11 cellular contexts compared by ENCODE assay signal in genomic region chr2:149413487-149413886, GRCh38.
"Had no signal": no experiment of that assay in that cellular context is flagged by ENCODE, and none has a peak within 500 bp of the region (broad histone marks: within the 10 kb centered on the region; RNA-seq: fewer than 3 reads in every experiment).

No MANE protein-coding gene starts in this region.

- FAIRE-seq: H1, H54 had no signal

- H2AFZ ChIP-seq: GM23248, GM23338 had no signal

- H3K9ac ChIP-seq: GM23248 had no signal

- ATAC-seq: GM23338, HCT116 had no signal

- DNase-seq: GM23248, GOT3, H7, H9, HCEC 1CT, HFFc6 had no signal

- H3K36me3 ChIP-seq: HAP-1 had no signal

- H3K4me2 ChIP-seq: GM23338 had no signal

- H3K4me3 ChIP-seq: GM23248, GM23338, HAP-1 had no signal

- H3K27ac ChIP-seq: GM23248 had no signal

- H3K9me3 ChIP-seq: HAP-1 had no signal
